ENCODE assay signal across 8 cellular contexts in genomic region chr10:91220194-91220953, GRCh38. TPM values are rescaled to one million over a fixed set of nuclear protein-coding genes. Genes with fewer than 3 reads are reported as not detected.
A peak's percentile ranks its signal among the peaks of the same experiment; 100 is the strongest.
DNase-seq lines count a peak whose midpoint lies in the region; ATAC-seq, FAIRE-seq and TF ChIP-seq lines count a peak whose summit lies in the region.

Gene PCGF5 (plus strand): TSS chr10:91220663. CDS start chr10:91222872, 2,209 bp downstream.

- WGBS in H1 (ENCODE audit: extremely low coverage in 1 of 2, insufficient coverage in 1 of 2, insufficient read length in 1 of 2, insufficient replicate concordance in 2 of 2, low coverage in 1 of 2, low lambda C conversion rate in 2 of 2, missing lambda C conversion rate in 1 of 2), 2 experiments, result 6% methylated on average over 35 of the region's 66 CpGs; no CpG with 5 or more reads in 1 of the 2 experiments

- no peak within 1 kb of the TSS for H4K91ac ChIP-seq in H1 (replicated peaks; ENCODE audit: insufficient read length, low read length)

- no peak within 1 kb of the TSS for H2BK20ac ChIP-seq in H1 (ENCODE audit: low read length)

- no peak within 1 kb of the TSS for H3K23ac ChIP-seq in H1 (ENCODE audit: insufficient read length)

- no peak within 1 kb of the TSS for H3K27ac ChIP-seq in H1 (ENCODE audit: low read depth, low read length)

- TF ChIP-seq RAD21 in H1 (IDR thresholded peaks at IDR 0.05 in 1 of 2, conservative IDR thresholded peaks at IDR 0.05 in 1 of 2; ENCODE audit: low read depth in 2 of 2, low read length in 2 of 2), result 0 out of 4 replicates have a peak, but pooled peaks of 1 of the 2 experiments have one; percentile 2

- no peaks in the 10 kb centered on the region for H3K79me2 ChIP-seq in H1 (ENCODE audit: control insufficient read depth in 1 of 2, insufficient read depth in 2 of 2, low read length in 2 of 2)

- FAIRE-seq in H1 (lab: Jason Lieb, UNC), result no peak

- H3K36me3 ChIP-seq in H1 (ENCODE audit: control insufficient read depth in 2 of 4, insufficient read depth in 4 of 4, low read length in 3 of 4), result no peaks in the 10 kb centered on the region

- peaks cover 26% of the 10 kb centered on the region for H3K36me3 Mint-ChIP-seq in activated CD8-positive, alpha-beta memory T cell treated with anti-CD3 and anti-CD28 coated beads, Interleukin-2, amount 10 ng/mL, durations not matched to agents 7 days and 5 days

- H2BK15ac ChIP-seq in H1 (ENCODE audit: low read length), result no peak within 1 kb of the TSS

- peak within 1 kb of the TSS; percentile 80 for H3K27ac Mint-ChIP-seq in activated CD8-positive, alpha-beta memory T cell treated with anti-CD3 and anti-CD28 coated beads, Interleukin-2, amount 10 ng/mL, durations not matched to agents 7 days and 5 days

- no peaks in the 10 kb centered on the region for H4K20me1 ChIP-seq in H1 (replicated peaks in 1 of 2; ENCODE audit: control insufficient read depth in 1 of 2, insufficient read depth in 2 of 2, low read length in 2 of 2)

- ATAC-seq in GM19452 (IDR thresholded peaks at IDR 0.05; ENCODE audit: unreplicated experiment) (peak; percentile 97), HG03575 (IDR thresholded peaks at IDR 0.05; ENCODE audit: extremely low read depth, insufficient number of reproducible peaks, low FRiP score, unreplicated experiment) (peak; percentile 50)
- ATAC-seq in activated CD8-positive, alpha-beta memory T cell treated with anti-CD3 and anti-CD28 coated beads, Interleukin-2, amount 10 ng/mL, durations not matched to agents 7 days and 5 days, result peak; percentile 99

- H3K27me3 ChIP-seq in H1 (replicated peaks in 1 of 4; ENCODE audit: control insufficient read depth in 3 of 4, extremely low read depth in 1 of 4, insufficient read depth in 3 of 4, low read length in 3 of 4), result peaks cover 12 to 37% (median 26%) of the 10 kb centered on the region in 4 experiments

- peak within 1 kb of the TSS; percentile 96 for H2AFZ ChIP-seq in H1 (ENCODE audit: low read length)

- peak within 1 kb of the TSS; percentile 84 for H3K4me3 Mint-ChIP-seq in activated CD8-positive, alpha-beta memory T cell treated with anti-CD3 and anti-CD28 coated beads, Interleukin-2, amount 10 ng/mL, durations not matched to agents 7 days and 5 days

- DNase-seq in COLO829 (ENCODE audit: low spot score), result peak; percentile 65
- peak; percentile 85 to 89 for DNase-seq in NOMO-1 (lab: John Stamatoyannopoulos, UW; ENCODE audit: unreplicated experiment in 2 of 2)
- DNase-seq in activated CD8-positive, alpha-beta memory T cell treated with anti-CD3 and anti-CD28 coated beads, Interleukin-2, amount 10 ng/mL, durations not matched to agents 7 days and 5 days, result peak; percentile 93
- DNase-seq in H1 (ENCODE audit: low read depth in 1 of 2, low spot score in 2 of 2), result peak; percentile 29 to 94
- DNase-seq in mesenteric fat pad (ENCODE audit: low spot score), result peak; percentile 98
- DNase-seq in stimulated activated CD8-positive, alpha-beta memory T cell treated with anti-CD3 and anti-CD28 coated beads, Interleukin-15, amount 100 ng/mL, for 1 hour (ENCODE audit: low read depth), result peak; percentile 81

- peaks cover 43% of the 10 kb centered on the region for H3K4me1 Mint-ChIP-seq in activated CD8-positive, alpha-beta memory T cell treated with anti-CD3 and anti-CD28 coated beads, Interleukin-2, amount 10 ng/mL, durations not matched to agents 7 days and 5 days

- no peak within 1 kb of the TSS for H4K5ac ChIP-seq in H1 (ENCODE audit: insufficient read length, low read depth, low read length)

- no peak within 1 kb of the TSS for H2BK12ac ChIP-seq in H1 (ENCODE audit: low read depth, low read length)

- peak within 1 kb of the TSS; percentile 8 to 52 (median 26); a peak in 6 of 7 replicates for H3K9ac ChIP-seq in H1 (replicated peaks in 1 of 4; ENCODE audit: extremely low read depth in 1 of 4, low read depth in 3 of 4, low read length in 3 of 4)

- H3K79me1 ChIP-seq in H1 (ENCODE audit: low read depth, low read length), result no peaks in the 10 kb centered on the region

- POLR2A ChIA-PET in H1 (lab: Charles Lee; ENCODE audit: partially characterized antibody), result interaction anchor here (1.0 kb wide), 1 partner anchor 58 kb away, joined by 3 read pairs; no protein-coding TSS in a partner anchor

- peak in 2 of 3 experiments; percentile 7 to 18; a peak in 2 of 4 replicates for TF ChIP-seq CTCF in H1 (IDR thresholded peaks at IDR 0.05; ENCODE audit: control extremely low read depth in 1 of 3, insufficient read depth in 1 of 3, low read depth in 1 of 3, low read length in 3 of 3)

- no peak within 1 kb of the TSS for H3K4ac ChIP-seq in H1 (replicated peaks; ENCODE audit: insufficient read length, low read depth, low read length)

- TF ChIP-seq POLR2A in H1 (IDR thresholded peaks at IDR 0.05; ENCODE audit: control extremely low read depth in 1 of 2, low read depth in 2 of 2, low read length in 2 of 2), result peak in 1 of 2 experiments; percentile 32; a peak in 1 of 3 replicates

- no peak within 1 kb of the TSS for H3K14ac ChIP-seq in H1 (ENCODE audit: insufficient read length)

- H2BK5ac ChIP-seq in H1 (ENCODE audit: low read depth, low read length), result no peak within 1 kb of the TSS

- peak within 1 kb of the TSS; percentile 81 to 82 for H3K4me2 ChIP-seq in H1 (ENCODE audit: insufficient read depth in 1 of 2, low read depth in 2 of 2, low read length in 2 of 2)

- H3K9me3 Mint-ChIP-seq in activated CD8-positive, alpha-beta memory T cell treated with anti-CD3 and anti-CD28 coated beads, Interleukin-2, amount 10 ng/mL, durations not matched to agents 7 days and 5 days (ENCODE audit: low read depth), result no peaks in the 10 kb centered on the region

- H2AK5ac ChIP-seq in H1 (ENCODE audit: low read depth, low read length), result no peak within 1 kb of the TSS

- H3K18ac ChIP-seq in H1 (ENCODE audit: extremely low read depth, low read length), result peak within 1 kb of the TSS; percentile 48

- no peak within 1 kb of the TSS for H3K56ac ChIP-seq in H1 (replicated peaks; ENCODE audit: insufficient read length, low read depth, low read length)

- no peaks in the 10 kb centered on the region for H3K9me3 ChIP-seq in H1 (ENCODE audit: insufficient read depth in 2 of 2, low read depth in 1 of 2, low read length in 1 of 2)

- no peaks in the 10 kb centered on the region for H3K27me3 Mint-ChIP-seq in activated CD8-positive, alpha-beta memory T cell treated with anti-CD3 and anti-CD28 coated beads, Interleukin-2, amount 10 ng/mL, durations not matched to agents 7 days and 5 days

- no peak within 1 kb of the TSS for H2BK120ac ChIP-seq in H1 (replicated peaks; ENCODE audit: low read depth, low read length)

- CTCF ChIA-PET in activated CD8-positive, alpha-beta memory T cell treated with anti-CD3 and anti-CD28 coated beads, Interleukin-2, amount 10 ng/mL, durations not matched to agents 7 days and 5 days (lab: Charles Lee), result interaction anchor here (0.6 to 1.5 kb wide), 5 partner anchors 10 to 201 kb away, joined by 3 to 5 read pairs (median 3); no protein-coding TSS in a partner anchor
- CTCF ChIA-PET in H1 (lab: Charles Lee; ENCODE audit: partially characterized antibody), result interaction anchor here (1.2 kb wide), 1 partner anchor 30 kb away, joined by 3 read pairs; no protein-coding TSS in a partner anchor

- H3K23me2 ChIP-seq in H1 (ENCODE audit: low read depth, low read length), result peaks cover 9% of the 10 kb centered on the region; the same call in 1 of the 2 replicates

- no peak for TF ChIP-seq EP300 in H1 (IDR thresholded peaks at IDR 0.05; ENCODE audit: borderline replicate concordance in 1 of 2, low read depth in 2 of 2, low read length in 2 of 2)

- H3K4me3 ChIP-seq in H1 (ENCODE audit: extremely low read depth in 1 of 4, insufficient read depth in 2 of 4, low read depth in 3 of 4, low read length in 4 of 4), result peak within 1 kb of the TSS; percentile 55 to 97 (median 76)

- peak within 1 kb of the TSS; percentile 62; the same call in 1 of the 2 replicates for H4K8ac ChIP-seq in H1 (ENCODE audit: extremely low read depth, insufficient read depth, low read length)

- peaks cover 0 to 7% (median 2%) of the 10 kb centered on the region in 4 experiments; a peak in 2 of 7 replicates for H3K4me1 ChIP-seq in H1 (replicated peaks in 1 of 4; ENCODE audit: control insufficient read depth in 3 of 4, insufficient read depth in 4 of 4, low read length in 3 of 4)

TF ChIP-seq in H1, 55 proteins besides CTCF, POLR2A, EP300 and RAD21 (continues in another document):
- peak; percentile 13; the same call in 1 of the 2 replicates for TF ChIP-seq E2F6 (IDR thresholded peaks at IDR 0.05)

RNA-seq across cellular contexts. Expression of gene PCGF5, which starts in this region (rescaled TPM):
- total RNA-seq in activated CD8-positive, alpha-beta memory T cell treated with anti-CD3 and anti-CD28 coated beads, Interleukin-2, amount 10 ng/mL, durations not matched to agents 7 days and 5 days, result 10 to 100 TPM; 41.7 to 45.7 TPM
- total RNA-seq in H1 (2021; fragmentation: NEBNext Ultra II Directional; extraction: Animal tissue kit (Norgen Biotek cat#: 25700)), result 5.8 and 6.1 TPM in 2 replicates
- 4.8 and 8.4 TPM in 2 replicates for polyA plus RNA-seq in H1 (2011; rRNA removed)
- polyA plus RNA-seq in H1 (2011; cell fraction: cytosol; rRNA removed), result 5.6 TPM
- 1.7 TPM for polyA plus RNA-seq in H1 (2011; cell fraction: nucleus; rRNA removed)
- 5.2 to 6.8 TPM (median 6.1 TPM) in 4 replicates for polyA plus RNA-seq in H1 (2012, experiment 1 of 2)
- 7.1 TPM for polyA plus RNA-seq in H1 (2012, experiment 2 of 2)
- 11.4 TPM for polyA plus RNA-seq in H1 (2013, experiment 1 of 2)
- polyA plus RNA-seq in H1 (2013, experiment 2 of 2), result 11.6 TPM
- 2.4 and 2.7 TPM in 2 replicates for polyA minus RNA-seq in H1 (2011; rRNA and poly(A)+ RNA removed)
- 1.4 TPM for polyA minus RNA-seq in H1 (2011; cell fraction: cytosol; rRNA and poly(A)+ RNA removed)
- 4.2 TPM for polyA minus RNA-seq in H1 (2011; cell fraction: nucleus; rRNA and poly(A)+ RNA removed)
- 38.6 TPM for total RNA-seq in mesenteric fat pad
